Comparison of ENCODE assay signal across 1 cellular context in the genomic region with DNA sequence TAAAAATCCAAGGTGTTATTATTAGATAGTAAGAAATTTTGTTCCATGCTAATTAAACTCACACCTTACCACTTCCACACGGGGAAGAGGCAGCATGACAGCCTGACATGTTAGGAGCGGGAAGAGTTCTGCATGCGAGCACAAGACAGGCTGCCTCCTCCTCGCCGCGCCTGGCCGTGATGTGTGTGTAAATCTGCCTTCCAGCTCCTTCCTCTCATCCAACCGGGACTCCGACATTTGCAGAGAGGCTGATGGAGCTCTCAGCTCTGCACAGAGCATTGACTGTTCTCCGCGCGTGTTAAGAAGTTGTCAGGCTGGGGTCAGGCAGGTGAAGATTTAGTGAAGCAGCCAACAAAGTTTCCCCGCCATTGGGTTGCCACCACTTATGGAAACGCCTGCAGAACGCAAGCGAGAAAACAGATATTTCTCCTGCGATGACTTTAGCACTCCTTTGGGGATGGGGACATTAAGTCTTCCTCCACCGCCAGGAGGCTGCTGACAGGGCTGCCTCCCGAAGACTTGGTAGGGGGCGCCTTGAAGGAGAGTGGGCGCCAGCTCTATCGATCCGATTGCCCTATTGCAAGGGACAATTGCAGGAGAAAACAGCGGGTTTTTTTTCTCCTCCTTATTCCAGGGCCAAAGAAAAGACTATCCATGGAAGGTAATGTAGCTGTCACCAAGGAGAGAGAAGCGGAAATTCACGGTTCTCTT.
TF ChIP-seq lines count a peak whose summit lies in the region.

No MANE protein-coding gene starts in this region.

TF ChIP-seq in GM23338, 12 proteins besides CTCF, POLR2A, EP300 and RAD21:
- TF ChIP-seq JUNB (IDR thresholded peaks at IDR 0.05; ENCODE audit: unreplicated experiment) (no peak), CREB1 (CRISPR knock-in tag; IDR thresholded peaks at IDR 0.05; ENCODE audit: low read depth) (no peak), ZNF331 (CRISPR knock-in tag; IDR thresholded peaks at IDR 0.05; ENCODE audit: low read depth) (no peak), NANOG (IDR thresholded peaks at IDR 0.05; ENCODE audit: borderline replicate concordance) (no peak), STAT1 (IDR thresholded peaks at IDR 0.05; ENCODE audit: unreplicated experiment) (no peak), ZNF114 (CRISPR knock-in tag; IDR thresholded peaks at IDR 0.05) (no peak), EZH2 (IDR thresholded peaks at IDR 0.05; ENCODE audit: low read depth, unreplicated experiment) (no peak)
- TF ChIP-seq, protein P1, sequence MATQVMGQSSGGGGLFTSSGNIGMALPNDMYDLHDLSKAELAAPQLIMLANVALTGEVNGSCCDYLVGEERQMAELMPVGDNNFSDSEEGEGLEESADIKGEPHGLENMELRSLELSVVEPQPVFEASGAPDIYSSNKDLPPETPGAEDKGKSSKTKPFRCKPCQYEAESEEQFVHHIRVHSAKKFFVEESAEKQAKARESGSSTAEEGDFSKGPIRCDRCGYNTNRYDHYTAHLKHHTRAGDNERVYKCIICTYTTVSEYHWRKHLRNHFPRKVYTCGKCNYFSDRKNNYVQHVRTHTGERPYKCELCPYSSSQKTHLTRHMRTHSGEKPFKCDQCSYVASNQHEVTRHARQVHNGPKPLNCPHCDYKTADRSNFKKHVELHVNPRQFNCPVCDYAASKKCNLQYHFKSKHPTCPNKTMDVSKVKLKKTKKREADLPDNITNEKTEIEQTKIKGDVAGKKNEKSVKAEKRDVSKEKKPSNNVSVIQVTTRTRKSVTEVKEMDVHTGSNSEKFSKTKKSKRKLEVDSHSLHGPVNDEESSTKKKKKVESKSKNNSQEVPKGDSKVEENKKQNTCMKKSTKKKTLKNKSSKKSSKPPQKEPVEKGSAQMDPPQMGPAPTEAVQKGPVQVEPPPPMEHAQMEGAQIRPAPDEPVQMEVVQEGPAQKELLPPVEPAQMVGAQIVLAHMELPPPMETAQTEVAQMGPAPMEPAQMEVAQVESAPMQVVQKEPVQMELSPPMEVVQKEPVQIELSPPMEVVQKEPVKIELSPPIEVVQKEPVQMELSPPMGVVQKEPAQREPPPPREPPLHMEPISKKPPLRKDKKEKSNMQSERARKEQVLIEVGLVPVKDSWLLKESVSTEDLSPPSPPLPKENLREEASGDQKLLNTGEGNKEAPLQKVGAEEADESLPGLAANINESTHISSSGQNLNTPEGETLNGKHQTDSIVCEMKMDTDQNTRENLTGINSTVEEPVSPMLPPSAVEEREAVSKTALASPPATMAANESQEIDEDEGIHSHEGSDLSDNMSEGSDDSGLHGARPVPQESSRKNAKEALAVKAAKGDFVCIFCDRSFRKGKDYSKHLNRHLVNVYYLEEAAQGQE (IDR thresholded peaks at IDR 0.05; ENCODE audit: unreplicated experiment) = no peak
- TF ChIP-seq, protein P2, sequence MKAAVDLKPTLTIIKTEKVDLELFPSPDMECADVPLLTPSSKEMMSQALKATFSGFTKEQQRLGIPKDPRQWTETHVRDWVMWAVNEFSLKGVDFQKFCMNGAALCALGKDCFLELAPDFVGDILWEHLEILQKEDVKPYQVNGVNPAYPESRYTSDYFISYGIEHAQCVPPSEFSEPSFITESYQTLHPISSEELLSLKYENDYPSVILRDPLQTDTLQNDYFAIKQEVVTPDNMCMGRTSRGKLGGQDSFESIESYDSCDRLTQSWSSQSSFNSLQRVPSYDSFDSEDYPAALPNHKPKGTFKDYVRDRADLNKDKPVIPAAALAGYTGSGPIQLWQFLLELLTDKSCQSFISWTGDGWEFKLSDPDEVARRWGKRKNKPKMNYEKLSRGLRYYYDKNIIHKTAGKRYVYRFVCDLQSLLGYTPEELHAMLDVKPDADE (IDR thresholded peaks at IDR 0.05) = no peak
